Comparison of ENCODE assay signal across 23 cellular contexts in the genomic region with DNA sequence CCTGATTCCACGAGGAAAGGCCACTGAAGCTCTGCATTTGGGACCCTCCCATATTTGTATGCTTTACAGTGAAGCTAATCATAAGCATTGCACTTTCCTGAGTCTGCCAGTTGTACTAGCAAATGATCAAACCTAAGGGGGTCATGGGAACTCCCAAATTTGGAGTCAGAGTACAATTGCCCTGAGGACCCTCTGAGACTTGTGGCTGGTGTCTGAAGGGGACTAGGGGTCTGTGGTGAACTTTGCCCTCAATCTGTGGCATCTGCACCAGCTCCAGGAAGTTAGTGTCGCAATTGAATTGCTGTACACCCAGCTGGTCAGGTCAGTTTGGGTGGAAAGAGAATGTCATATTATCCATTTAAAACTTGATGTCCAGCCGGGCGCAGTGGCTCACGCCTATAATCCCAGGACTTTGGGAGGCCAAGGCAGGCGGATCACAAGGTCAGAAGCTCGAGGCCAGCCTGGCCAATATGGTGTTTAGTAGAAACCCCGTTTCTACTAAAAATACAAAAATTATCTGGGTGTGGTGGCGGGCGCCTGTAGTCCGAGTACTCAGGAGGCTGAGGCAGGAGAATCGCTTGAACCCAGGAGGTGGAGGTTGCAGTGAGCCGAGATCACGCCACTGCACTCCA.
"Had no signal": no experiment of that assay in that cellular context is flagged by ENCODE, and none has a peak within 500 bp of the region (broad histone marks: within the 10 kb centered on the region; RNA-seq: fewer than 3 reads in every experiment).

No MANE protein-coding gene starts in this region.

- H3K27me3 Mint-ChIP-seq: activated naive CD8-positive, alpha-beta T cell treated with anti-CD3 and anti-CD28 coated beads for 36 hours; memory B cell had no signal

- H2AFZ ChIP-seq: neural progenitor cell had no signal

- H3K9me3 Mint-ChIP-seq: activated naive CD8-positive, alpha-beta T cell treated with anti-CD3 and anti-CD28 coated beads for 36 hours; central memory CD8-positive, alpha-beta T cell; effector memory CD8-positive, alpha-beta T cell had no signal

- H3K4me3 Mint-ChIP-seq: activated naive CD8-positive, alpha-beta T cell treated with anti-CD3 and anti-CD28 coated beads for 36 hours; central memory CD8-positive, alpha-beta T cell; effector memory CD8-positive, alpha-beta T cell; memory B cell; naive thymus-derived CD4-positive, alpha-beta T cell; neural progenitor cell had no signal

- H3K4me1 ChIP-seq: breast epithelium, colonic mucosa, neural progenitor cell, psoas muscle, right atrium auricular region had no signal

- DNase-seq: activated CD4-positive, alpha-beta T cell treated with anti-CD3 and anti-CD28 coated beads for 4 hours; activated CD4-positive, alpha-beta T cell treated with anti-CD3 and anti-CD28 coated beads, Interleukin-2, amount 50 U/mL, for 48 hours; activated CD4-positive, CD25-positive, alpha-beta regulatory T cell; activated naive CD4-positive, alpha-beta T cell treated with Interleukin-2 at 50 U/mL for 16 hours; activated naive CD8-positive, alpha-beta T cell treated with anti-CD3 and anti-CD28 coated beads for 36 hours; activated T-cell treated with anti-CD3 and anti-CD28 coated beads, Interleukin-2, amount 50 U/mL, for 48 hours; colonic mucosa; dorsolateral prefrontal cortex; effector memory CD8-positive, alpha-beta T cell; glutamatergic neuron; hippocampal formation; naive thymus-derived CD4-positive, alpha-beta T cell; psoas muscle; stimulated activated CD4-positive, alpha-beta T cell treated with anti-CD3 and anti-CD28 coated beads, Interleukin-4, amount 100 ng/mL, for 24 hours; stimulated activated naive CD8-positive, alpha-beta T cell treated with anti-CD3 and anti-CD28 coated beads, Interleukin-15, Interleukin-2, amounts not matched to agents 100 U/mL and 50 U/mL, for 24 hours; T1000; upper lobe of right lung had no signal

- H3K4me2 ChIP-seq: neural progenitor cell had no signal

- H3K27ac Mint-ChIP-seq: activated naive CD8-positive, alpha-beta T cell treated with anti-CD3 and anti-CD28 coated beads for 36 hours; effector memory CD8-positive, alpha-beta T cell; memory B cell; naive thymus-derived CD4-positive, alpha-beta T cell; neural progenitor cell had no signal

- H3K27me3 ChIP-seq: breast epithelium, colonic mucosa, dorsolateral prefrontal cortex, esophagus muscularis mucosa, neural progenitor cell, right atrium auricular region, upper lobe of right lung had no signal

- H3K9ac ChIP-seq: neural progenitor cell had no signal

- H3K36me3 ChIP-seq: breast epithelium, colonic mucosa, esophagus muscularis mucosa, neural progenitor cell, right atrium auricular region, upper lobe of right lung had no signal

- H3K4me3 ChIP-seq: breast epithelium, colonic mucosa, dorsolateral prefrontal cortex, esophagus muscularis mucosa, neural progenitor cell, psoas muscle, right atrium auricular region, upper lobe of right lung had no signal

- H3K9me3 ChIP-seq: breast epithelium, colonic mucosa, esophagus muscularis mucosa, psoas muscle, right atrium auricular region, upper lobe of right lung had no signal

- H3K27ac ChIP-seq: breast epithelium, colonic mucosa, dorsolateral prefrontal cortex, esophagus muscularis mucosa, neural progenitor cell, psoas muscle, right atrium auricular region, upper lobe of right lung had no signal

- H3K36me3 Mint-ChIP-seq: activated naive CD8-positive, alpha-beta T cell treated with anti-CD3 and anti-CD28 coated beads for 36 hours; memory B cell; naive thymus-derived CD4-positive, alpha-beta T cell; neural progenitor cell had no signal

- H3K4me1 Mint-ChIP-seq: activated naive CD8-positive, alpha-beta T cell treated with anti-CD3 and anti-CD28 coated beads for 36 hours; central memory CD8-positive, alpha-beta T cell; memory B cell had no signal

- ATAC-seq: effector memory CD8-positive, alpha-beta T cell; naive thymus-derived CD4-positive, alpha-beta T cell; psoas muscle; stimulated activated naive CD8-positive, alpha-beta T cell treated with anti-CD3 and anti-CD28 coated beads, Interleukin-15, Interleukin-2, amounts not matched to agents 100 U/mL and 50 U/mL, for 24 hours; upper lobe of right lung had no signal
